In the genomic region with DNA sequence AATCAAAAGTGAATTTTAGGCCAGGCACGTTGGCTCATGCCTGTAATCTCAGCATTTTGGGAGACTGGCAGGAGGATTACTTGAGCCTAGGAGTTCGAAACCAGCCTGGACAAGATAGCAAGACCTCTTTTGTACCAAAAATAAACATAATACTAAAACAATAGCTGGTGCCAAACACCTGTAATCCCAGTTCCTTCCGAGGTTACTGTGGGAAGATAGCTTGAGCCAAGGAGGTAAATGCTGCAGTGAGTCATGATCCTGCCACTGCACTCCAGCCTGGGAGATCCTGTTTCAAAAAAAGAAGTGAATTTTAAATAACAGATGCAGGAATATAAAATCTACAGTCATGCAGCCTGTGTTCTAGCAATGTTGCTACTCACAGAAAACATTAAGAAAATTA, we compare ENCODE assay signal across 22 cellular contexts.
DNase-seq lines count a peak whose midpoint lies in the region; ATAC-seq, FAIRE-seq and TF ChIP-seq lines count a peak whose summit lies in the region.
"Had no signal": no experiment of that assay in that cellular context is flagged by ENCODE, and none has a peak within 500 bp of the region (broad histone marks: within the 10 kb centered on the region; RNA-seq: fewer than 3 reads in every experiment).

No MANE protein-coding gene starts in this region.

- H3K4me1 Mint-ChIP-seq in astrocyte (ENCODE audit: low read depth, unreplicated experiment), result peaks cover 2% of the 10 kb centered on the region

- no peak overlapping the region for H3K27ac ChIP-seq in astrocyte (ENCODE audit: low read depth, low read length)
- H3K27ac ChIP-seq: 22Rv1, BLaER1 had no signal

- peaks cover 6% of the 10 kb centered on the region for H3K9me3 Mint-ChIP-seq in astrocyte (ENCODE audit: unreplicated experiment)

- H4K20me1 ChIP-seq in astrocyte (ENCODE audit: insufficient read depth, low read length), result no peaks in the 10 kb centered on the region
- H4K20me1 ChIP-seq: BLaER1 had no signal

- no peaks in the 10 kb centered on the region for H3K27me3 ChIP-seq in astrocyte (ENCODE audit: insufficient read depth, low read length)
- H3K27me3 ChIP-seq: BLaER1 had no signal

- no peaks in the 10 kb centered on the region for H3K36me3 Mint-ChIP-seq in astrocyte (ENCODE audit: low read depth, unreplicated experiment)
- H3K36me3 Mint-ChIP-seq: CD8-positive, alpha-beta T cell had no signal

- no peaks in the 10 kb centered on the region for H3K36me3 ChIP-seq in astrocyte (ENCODE audit: insufficient read depth, low read length)
- H3K36me3 ChIP-seq: BLaER1 had no signal

- no peak overlapping the region for H3K27ac Mint-ChIP-seq in astrocyte (ENCODE audit: unreplicated experiment)
- H3K27ac Mint-ChIP-seq: CD8-positive, alpha-beta T cell had no signal

- H3K79me2 ChIP-seq in astrocyte (ENCODE audit: insufficient read depth, low read length), result no peaks in the 10 kb centered on the region

- TF ChIP-seq CTCF in astrocyte (IDR thresholded peaks at IDR 0.05; ENCODE audit: insufficient read depth, low read depth, low read length), result no peak

- H3K4me1 ChIP-seq in astrocyte (ENCODE audit: insufficient read depth, low read length), result no peaks in the 10 kb centered on the region
- H3K4me1 ChIP-seq: BLaER1 had no signal

- H3K4me2 ChIP-seq in astrocyte (ENCODE audit: low read length), result no peak overlapping the region
- H3K4me2 ChIP-seq: BLaER1 had no signal

- no peak overlapping the region for H3K4me3 ChIP-seq in astrocyte (ENCODE audit: insufficient read depth, low read depth, low read length)
- H3K4me3 ChIP-seq: BLaER1, GM12878 had no signal

- no peaks in the 10 kb centered on the region for H3K9me3 ChIP-seq in astrocyte (ENCODE audit: insufficient read depth, low read depth, low read length)

- DNase-seq in DMS53 (lab: John Stamatoyannopoulos, UW), result peak; percentile 21
- no peak for DNase-seq in DMS53 treated with DMSO at 0.1 percent for 48 hours (lab: John Stamatoyannopoulos, UW; ENCODE audit: unreplicated experiment)
- peak; percentile 41 for DNase-seq in astrocyte (ENCODE audit: low read depth)
- DNase-seq in iris pigment epithelial cell (ENCODE audit: low read depth), result peak; percentile 4
- DNase-seq in urothelium cell line (ENCODE audit: low spot score), result peak; percentile 10
- DNase-seq in NCI-H446 treated with DMSO at 0.1 percent for 48 hours (lab: John Stamatoyannopoulos, UW), result no peak
- DNase-seq in NCI-H187 (lab: John Stamatoyannopoulos, UW), result no peak
- DNase-seq: CD8-positive, alpha-beta T cell; DND-41; GDM1; HCEC 1CT; NCI-H1048; NCI-H1436 treated with DMSO at 0.1 percent for 48 hours; NCI-H2081 treated with DMSO at 0.1 percent for 48 hours; NCI-H2227 treated with DMSO at 0.1 percent for 48 hours; NCI-H526; SIG-M5 had no signal

- no peak overlapping the region for H3K9ac ChIP-seq in astrocyte (ENCODE audit: low read length)
- H3K9ac ChIP-seq: BLaER1 had no signal

- no peak overlapping the region for H2AFZ ChIP-seq in astrocyte (ENCODE audit: low read depth, low read length)

- H3K4me3 Mint-ChIP-seq in astrocyte (ENCODE audit: unreplicated experiment), result no peak overlapping the region
- H3K4me3 Mint-ChIP-seq: CD8-positive, alpha-beta T cell had no signal

- no peak for ATAC-seq in GM21528 (IDR thresholded peaks at IDR 0.05; ENCODE audit: low FRiP score, unreplicated experiment)
- ATAC-seq: CD8-positive, alpha-beta T cell; GM12878 had no signal

- FAIRE-seq in astrocyte (lab: Jason Lieb, UNC) (no peak), urothelium cell line (lab: Jason Lieb, UNC) (no peak)
- FAIRE-seq: D721Med, GM12878 had no signal

- no peaks in the 10 kb centered on the region for H3K27me3 Mint-ChIP-seq in astrocyte (ENCODE audit: low read depth, unreplicated experiment)

Comparison
In these comparisons a context has a peak if more than half of its experiments do, and no peak if none do; other contexts are left out.
1. DNase-seq: peak in DMS53 (single experiment), astrocyte (single experiment), iris pigment epithelial cell (single experiment) and urothelium cell line (single experiment); none in DMS53 treated with DMSO at 0.1 percent for 48 hours (single experiment), NCI-H446 treated with DMSO at 0.1 percent for 48 hours (single experiment) and NCI-H187 (0 of 2).